Comparison of ENCODE assay signal across 36 cellular contexts in the genomic region with DNA sequence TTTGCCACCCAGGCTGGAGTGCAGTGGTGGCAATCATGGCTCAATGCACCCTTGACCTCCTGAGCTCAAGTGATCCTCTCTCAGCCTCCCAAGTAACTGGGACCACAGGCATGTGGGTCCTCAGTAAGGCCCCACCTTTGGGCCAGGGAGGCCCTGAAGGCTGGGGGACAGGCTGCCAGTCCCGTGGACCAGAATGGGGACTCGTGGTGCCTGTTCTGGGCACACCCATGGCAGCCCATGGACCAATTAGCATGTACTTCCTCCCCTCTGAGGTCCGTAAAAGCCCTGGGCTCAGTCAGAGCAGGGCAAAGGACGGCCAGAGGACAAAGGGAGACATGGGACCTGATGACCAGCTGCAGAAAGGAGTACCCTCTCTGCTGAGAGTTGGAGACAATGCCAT.
"Had no signal": no experiment of that assay in that cellular context is flagged by ENCODE, and none has a peak within 500 bp of the region (broad histone marks: within the 10 kb centered on the region; RNA-seq: fewer than 3 reads in every experiment).

No MANE protein-coding gene starts in this region.

- DNase-seq: Karpas-422, Kasumi-1, MG63, MM.1S, MV-4-11, NCI-H1048, NCI-H1092, NCI-H1092 treated with DMSO at 0.1 percent for 48 hours, NCI-H1105, NCI-H1105 treated with DMSO at 0.1 percent for 48 hours, NCI-H1417, NCI-H1417 treated with DMSO at 0.1 percent for 48 hours, NCI-H1436, NCI-H1436 treated with DMSO at 0.1 percent for 48 hours, NCI-H146, NCI-H1694, NCI-H1694 treated with DMSO at 0.1 percent for 48 hours, NCI-H187, NCI-H187 treated with DMSO at 0.1 percent for 48 hours, NCI-H1930, NCI-H2029, NCI-H2029 treated with DMSO at 0.1 percent for 48 hours, NCI-H2081, NCI-H2081 treated with DMSO at 0.1 percent for 48 hours, NCI-H2107, NCI-H2171, NCI-H2171 treated with DMSO at 0.1 percent for 48 hours, NCI-H2227 treated with DMSO at 0.1 percent for 48 hours, NCI-H226, NCI-H345, NCI-H446, NCI-H446 treated with DMSO at 0.1 percent for 48 hours, NCI-H510A, NCI-H510A treated with DMSO at 0.1 percent for 48 hours, NCI-H524 had no signal

- H3K9me3 ChIP-seq: MG63 had no signal

- H3K36me3 ChIP-seq: MG63 had no signal

- H3K27me3 ChIP-seq: MG63 had no signal

- H3K4me2 ChIP-seq: KMS-11 had no signal

- H3K9ac ChIP-seq: KMS-11 had no signal

- H3K27ac ChIP-seq: KMS-11 had no signal

- H3K4me3 ChIP-seq: MG63 had no signal
